ENCODE assay signal across 9 cellular contexts in genomic region chr14:61812347-61813100, GRCh38. TPM values are rescaled to one million over a fixed set of nuclear protein-coding genes. Genes with fewer than 3 reads are reported as not detected.
A peak's percentile ranks its signal among the peaks of the same experiment; 100 is the strongest.
DNase-seq lines count a peak whose midpoint lies in the region; ATAC-seq and TF ChIP-seq lines count a peak whose summit lies in the region.
"Had no signal": no experiment of that assay in that cellular context is flagged by ENCODE, and none has a peak within 500 bp of the region (broad histone marks: within the 10 kb centered on the region; RNA-seq: fewer than 3 reads in every experiment).

Gene SYT16, plus strand, starts transcription at chr14:61812703.

- no peak within 1 kb of the TSS for H3K27ac Mint-ChIP-seq in activated B cell treated with CpG ODN at 0.5 μM for 24 hours

- CTCF ChIA-PET in activated B cell treated with CpG ODN at 0.5 μM for 24 hours (lab: Charles Lee) = no interaction called here

- no peaks in the 10 kb centered on the region for H3K9me3 ChIP-seq in parathyroid adenoma (ENCODE audit: control insufficient read depth, low read length)

- POLR2A ChIA-PET in activated B cell treated with CpG ODN at 0.5 μM for 24 hours (lab: Charles Lee) = no interaction called here

- intact Hi-C loops in activated B cell treated with CpG ODN at 0.5 μM for 24 hours (cut with micrococcal nuclease) = no loop called here

- peaks cover 53% of the 10 kb centered on the region for H3K27me3 Mint-ChIP-seq in activated B cell treated with CpG ODN at 0.5 μM for 24 hours

- TF ChIP-seq CTCF in activated B cell treated with CpG ODN at 0.5 μM for 24 hours (IDR thresholded peaks at IDR 0.05) (no peak), fibroblast of the aortic adventitia (IDR thresholded peaks at IDR 0.05; ENCODE audit: insufficient read depth, low read length) (no peak), parathyroid adenoma (IDR thresholded peaks at IDR 0.05) (no peak)

- DNase-seq in NCI-H1417 (lab: John Stamatoyannopoulos, UW) (peak in 2 of 3 experiments; percentile 69), NCI-H1417 treated with DMSO at 0.1 percent for 48 hours (lab: John Stamatoyannopoulos, UW) (no peak), activated B cell treated with CpG ODN at 0.5 μM for 24 hours (peak; percentile 23), fibroblast of the aortic adventitia (ENCODE audit: low read depth) (no peak), NCI-H2107 (lab: John Stamatoyannopoulos, UW) (no peak), hippocampal formation (lab: John Stamatoyannopoulos, UW) (no peak)

- H3K4me1 ChIP-seq in parathyroid adenoma = no peaks in the 10 kb centered on the region

- ATAC-seq in activated B cell treated with CpG ODN at 0.5 μM for 24 hours (ENCODE audit: low read depth) (no peak), HG02763 (IDR thresholded peaks at IDR 0.05; ENCODE audit: unreplicated experiment) (no peak)

- H3K79me2 ChIP-seq in parathyroid adenoma = no peaks in the 10 kb centered on the region

- H3K27me3 ChIP-seq in parathyroid adenoma (ENCODE audit: control insufficient read depth, insufficient read depth, low read length) = no peaks in the 10 kb centered on the region

- H3K36me3 Mint-ChIP-seq in activated B cell treated with CpG ODN at 0.5 μM for 24 hours (ENCODE audit: low read depth) = no peaks in the 10 kb centered on the region

- H3K4me1 Mint-ChIP-seq in activated B cell treated with CpG ODN at 0.5 μM for 24 hours = peaks cover 11% of the 10 kb centered on the region

- H3K4me2 ChIP-seq in parathyroid adenoma (ENCODE audit: low read length) = peak within 1 kb of the TSS; percentile 69

- H3K9ac ChIP-seq in parathyroid adenoma = no peak within 1 kb of the TSS

- peak within 1 kb of the TSS; percentile 93 for H2AFZ ChIP-seq in parathyroid adenoma

- H3K9me3 Mint-ChIP-seq in activated B cell treated with CpG ODN at 0.5 μM for 24 hours = no peaks in the 10 kb centered on the region

- no peak within 1 kb of the TSS for H3K27ac ChIP-seq in parathyroid adenoma
- H3K27ac ChIP-seq: C4-2B had no signal

- peak within 1 kb of the TSS; percentile 73 for H3K4me3 Mint-ChIP-seq in activated B cell treated with CpG ODN at 0.5 μM for 24 hours

- H3K4me3 ChIP-seq in fibroblast of the aortic adventitia (ENCODE audit: low read depth, low read length) (peak within 1 kb of the TSS; percentile 57), parathyroid adenoma (ENCODE audit: low read depth, low read length) (peak within 1 kb of the TSS; percentile 29)

- no peaks in the 10 kb centered on the region for H3K36me3 ChIP-seq in parathyroid adenoma (ENCODE audit: control insufficient read depth, insufficient read depth, low read length)

RNA-seq across cellular contexts. Expression of gene SYT16, which starts in this region (rescaled TPM):
- total RNA-seq in activated B cell treated with CpG ODN at 0.5 μM for 24 hours = 0.05 and 0.09 TPM in 2 replicates
- total RNA-seq in fibroblast of the aortic adventitia (ENCODE audit: low replicate concordance) = 1.6 TPM in 1 of 2 replicates, not detected in the other

Comparison
In these comparisons a context has a peak if more than half of its experiments do, and no peak if none do; other contexts are left out.
1. DNase-seq: peak in NCI-H1417 (2 of 3); none in NCI-H1417 treated with DMSO at 0.1 percent for 48 hours (single experiment), fibroblast of the aortic adventitia (single experiment), NCI-H2107 (single experiment) and hippocampal formation (0 of 2).
2. Peak in DNase-seq in activated B cell treated with CpG ODN at 0.5 μM for 24 hours; RNA of the gene not detected or under 1 TPM.